Comparison of ENCODE assay signal across 22 cellular contexts in the genomic region with DNA sequence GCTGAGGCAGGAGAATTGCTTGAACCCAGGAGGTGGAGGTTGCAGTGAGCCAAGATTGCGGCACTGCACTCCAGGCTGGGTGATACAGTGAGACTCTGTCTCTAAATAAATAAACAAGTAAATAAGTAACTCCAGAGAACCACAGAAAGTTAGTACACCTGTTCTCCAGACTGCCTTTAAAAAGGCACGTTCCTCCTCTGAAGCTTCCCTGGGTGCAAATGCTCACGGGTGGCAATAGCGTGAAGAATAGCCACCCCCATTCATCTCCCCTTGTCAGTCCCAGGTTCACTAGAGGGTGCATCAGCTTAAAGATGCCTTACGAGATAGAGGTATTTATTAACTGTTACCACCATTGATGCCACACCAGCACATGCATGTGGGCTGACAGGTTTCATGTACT.
DNase-seq lines count a peak whose midpoint lies in the region; ATAC-seq and TF ChIP-seq lines count a peak whose summit lies in the region.
"Had no signal": no experiment of that assay in that cellular context is flagged by ENCODE, and none has a peak within 500 bp of the region (broad histone marks: within the 10 kb centered on the region; RNA-seq: fewer than 3 reads in every experiment).

No MANE protein-coding gene starts in this region.

- no peaks in the 10 kb centered on the region for H4K20me1 ChIP-seq in HCT116 (ENCODE audit: insufficient read depth)
- no peaks in the 10 kb centered on the region for H4K20me1 ChIP-seq in PC-9 (ENCODE audit: insufficient read depth)

- H2AFZ ChIP-seq in HCT116 (ENCODE audit: low read depth, low read length, poor library complexity, severe bottlenecking) (no peak overlapping the region), PC-9 (no peak overlapping the region)

- POLR2A ChIA-PET in HCT116 (lab: Charles Lee), result interaction anchor here (2.2 to 4.1 kb wide), 3 partner anchors 17 to 64 kb away, joined by 9 to 38 read pairs (median 10); partner anchors contain the start of gene RTN4
- POLR2A ChIA-PET in PC-9 (lab: Charles Lee; ENCODE audit: unreplicated experiment), result no interaction called here

- no peak for TF ChIP-seq CTCF in HCT116 (IDR thresholded peaks at IDR 0.05 in 2 of 3, conservative IDR thresholded peaks at IDR 0.05 in 1 of 3; ENCODE audit: borderline replicate concordance in 1 of 3, insufficient read depth in 1 of 3, low read depth in 2 of 3, low read length in 2 of 3)
- no peak for TF ChIP-seq CTCF in PC-9 (conservative IDR thresholded peaks at IDR 0.05)

- ATAC-seq in GM18909 (IDR thresholded peaks at IDR 0.05; ENCODE audit: poor library complexity, unreplicated experiment) (peak; percentile 53), HCT116 (no peak), GM18873 (IDR thresholded peaks at IDR 0.05; ENCODE audit: low FRiP score, unreplicated experiment) (no peak), HG02623 (IDR thresholded peaks at IDR 0.05; ENCODE audit: unreplicated experiment) (no peak)
- no peak for ATAC-seq in activated T-cell treated with anti-CD3 and anti-CD28 coated beads, Interleukin-2, amount 50 U/mL, for 4 hours
- ATAC-seq: PC-3 had no signal

- H3K4me3 Mint-ChIP-seq in activated T-cell treated with anti-CD3 and anti-CD28 coated beads, Interleukin-2, amount 50 U/mL, for 4 hours, result no peak overlapping the region
- H3K4me3 Mint-ChIP-seq: H9, IgD-negative memory B cell had no signal

- H3K4me3 ChIP-seq in HCT116 (replicated peaks in 1 of 2; ENCODE audit: low read depth in 1 of 2, low read length in 2 of 2) (no peak overlapping the region), PC-9 (no peak overlapping the region)
- H3K4me3 ChIP-seq: MG63 had no signal

- H3K4me2 ChIP-seq in HCT116 (ENCODE audit: low read length), result peak overlapping the region; percentile 71
- H3K4me2 ChIP-seq in PC-9, result peak overlapping the region; percentile 35

- no peaks in the 10 kb centered on the region for H3K4me1 Mint-ChIP-seq in activated T-cell treated with anti-CD3 and anti-CD28 coated beads, Interleukin-2, amount 50 U/mL, for 4 hours (ENCODE audit: low read depth)

- no peaks in the 10 kb centered on the region for H3K36me3 Mint-ChIP-seq in activated T-cell treated with anti-CD3 and anti-CD28 coated beads, Interleukin-2, amount 50 U/mL, for 4 hours (ENCODE audit: insufficient read depth)

- no peak overlapping the region for H3K9ac ChIP-seq in HCT116 (ENCODE audit: low read length)

- no peaks in the 10 kb centered on the region for H3K79me2 ChIP-seq in HCT116 (ENCODE audit: insufficient read depth, low read length)
- H3K79me2 ChIP-seq in PC-9 (ENCODE audit: low read depth), result peaks cover 21% of the 10 kb centered on the region; the same call in 1 of the 2 replicates

- CTCF ChIA-PET in HCT116 (lab: Charles Lee), result interaction anchor here (0.6 to 1.6 kb wide), 2 partner anchors 11 to 66 kb away, joined by 4 to 6 read pairs; no protein-coding TSS in a partner anchor
- CTCF ChIA-PET in PC-9 (lab: Charles Lee), result interaction anchor here (0.6 kb wide), 1 partner anchor 59 kb away, joined by 7 read pairs; no protein-coding TSS in a partner anchor

- peaks cover 70% of the 10 kb centered on the region for H3F3A ChIP-seq in PC-9 (ENCODE audit: insufficient read depth, low read depth)

- no peak for TF ChIP-seq RAD21 in HCT116 (IDR thresholded peaks at IDR 0.05; ENCODE audit: low read depth)

- H3K4me1 ChIP-seq in HCT116 (ENCODE audit: control insufficient read depth in 1 of 2, insufficient read depth in 2 of 2, low read length in 2 of 2) (peaks cover 39 to 68% of the 10 kb centered on the region in 2 experiments), PC-9 (replicated peaks; ENCODE audit: insufficient read depth) (peaks cover 98% of the 10 kb centered on the region)

- RAD21 ChIA-PET in HCT116 (lab: Charles Lee; ENCODE audit: low non-redundant PET in 1 of 2, low total read pairs in 2 of 2, uncharacterized antibody in 2 of 2, unreplicated experiment in 2 of 2), result no interaction called here

- BruUV-seq in HCT116 (replicated peaks; lab: Mats Ljungman, UMichigan) (no TSS peak), PC-9 (replicated peaks; lab: Mats Ljungman, UMichigan) (no TSS peak)

- H3K27me3 ChIP-seq in HCT116 (ENCODE audit: insufficient read depth, low read length) (no peaks in the 10 kb centered on the region), PC-9 (ENCODE audit: insufficient read depth, low read depth) (no peaks in the 10 kb centered on the region)
- H3K27me3 ChIP-seq: MG63 had no signal

- H3K9me3 ChIP-seq in HCT116 (ENCODE audit: control insufficient read depth in 1 of 2, insufficient read depth in 1 of 2, low read depth in 1 of 2, low read length in 2 of 2) (no peaks in the 10 kb centered on the region), PC-9 (ENCODE audit: insufficient read depth, low read depth) (no peaks in the 10 kb centered on the region)
- H3K9me3 ChIP-seq: Caco-2, MG63 had no signal

- H3K36me3 ChIP-seq in HCT116 (ENCODE audit: control insufficient read depth in 1 of 2, insufficient read depth in 2 of 2, low read length in 2 of 2), result no peaks in the 10 kb centered on the region
- H3K36me3 ChIP-seq in PC-9 (ENCODE audit: low read depth), result no peaks in the 10 kb centered on the region
- H3K36me3 ChIP-seq: MG63 had no signal

- DNase-seq in HCT116 (ENCODE audit: low read depth, low spot score) (no peak), PC-9 (no peak)
- no peak for DNase-seq in activated T-cell treated with anti-CD3 and anti-CD28 coated beads, Interleukin-2, amount 50 U/mL, for 4 hours
- DNase-seq: DMS153, GDM1, H9, Kasumi-1, MG63, NCI-H1048, NCI-H1436 treated with DMSO at 0.1 percent for 48 hours, NCI-H2029, NCI-H2171, NCI-H526, PC-3, T-helper 2 cell had no signal

- peaks cover 2% of the 10 kb centered on the region for H3K27me3 Mint-ChIP-seq in activated T-cell treated with anti-CD3 and anti-CD28 coated beads, Interleukin-2, amount 50 U/mL, for 4 hours (ENCODE audit: low read depth)

- H3K9me3 Mint-ChIP-seq in activated T-cell treated with anti-CD3 and anti-CD28 coated beads, Interleukin-2, amount 50 U/mL, for 4 hours, result no peaks in the 10 kb centered on the region
- H3K9me3 Mint-ChIP-seq: H9, IgD-negative memory B cell had no signal

- no peak overlapping the region for H3K27ac ChIP-seq in HCT116 (ENCODE audit: low read depth, low read length)
- peak overlapping the region; percentile 56; the same call in 1 of the 2 replicates for H3K27ac ChIP-seq in PC-9
- H3K27ac ChIP-seq in temporal lobe (ENCODE audit: low read depth, low read length), result peak overlapping the region; percentile 99
- H3K27ac ChIP-seq: RWPE1 had no signal

- no peak for TF ChIP-seq POLR2A in HCT116 (IDR thresholded peaks at IDR 0.05; ENCODE audit: borderline replicate concordance, extremely low read depth, insufficient read depth, insufficient read length)

- H3K9me2 ChIP-seq in HCT116 (ENCODE audit: insufficient read depth), result no peaks in the 10 kb centered on the region
- no peaks in the 10 kb centered on the region for H3K9me2 ChIP-seq in PC-9 (ENCODE audit: insufficient read depth)

- intact Hi-C loops in HCT116 (cut with micrococcal nuclease), result no loop called here
- intact Hi-C loops in PC-9 (cut with micrococcal nuclease; ENCODE audit: unreplicated experiment), result loop anchor here (5.0 kb wide), 1 partner anchor 53 kb away; no protein-coding TSS in a partner anchor

TF ChIP-seq in HCT116, 20 proteins besides CTCF, POLR2A, EP300 and RAD21:
- TF ChIP-seq SRF (IDR thresholded peaks at IDR 0.05; ENCODE audit: low read depth), result no peak
- no peak for TF ChIP-seq MAX (IDR thresholded peaks at IDR 0.05)
- no peak for TF ChIP-seq TCF7L2 (IDR thresholded peaks at IDR 0.05; ENCODE audit: borderline replicate concordance, extremely low read depth, insufficient read depth, insufficient read length)
- TF ChIP-seq CEBPB (IDR thresholded peaks at IDR 0.05; ENCODE audit: low read depth), result no peak
- TF ChIP-seq, protein P1, sequence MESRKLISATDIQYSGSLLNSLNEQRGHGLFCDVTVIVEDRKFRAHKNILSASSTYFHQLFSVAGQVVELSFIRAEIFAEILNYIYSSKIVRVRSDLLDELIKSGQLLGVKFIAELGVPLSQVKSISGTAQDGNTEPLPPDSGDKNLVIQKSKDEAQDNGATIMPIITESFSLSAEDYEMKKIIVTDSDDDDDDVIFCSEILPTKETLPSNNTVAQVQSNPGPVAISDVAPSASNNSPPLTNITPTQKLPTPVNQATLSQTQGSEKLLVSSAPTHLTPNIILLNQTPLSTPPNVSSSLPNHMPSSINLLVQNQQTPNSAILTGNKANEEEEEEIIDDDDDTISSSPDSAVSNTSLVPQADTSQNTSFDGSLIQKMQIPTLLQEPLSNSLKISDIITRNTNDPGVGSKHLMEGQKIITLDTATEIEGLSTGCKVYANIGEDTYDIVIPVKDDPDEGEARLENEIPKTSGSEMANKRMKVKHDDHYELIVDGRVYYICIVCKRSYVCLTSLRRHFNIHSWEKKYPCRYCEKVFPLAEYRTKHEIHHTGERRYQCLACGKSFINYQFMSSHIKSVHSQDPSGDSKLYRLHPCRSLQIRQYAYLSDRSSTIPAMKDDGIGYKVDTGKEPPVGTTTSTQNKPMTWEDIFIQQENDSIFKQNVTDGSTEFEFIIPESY (IDR thresholded peaks at IDR 0.05; ENCODE audit: extremely low read depth, insufficient replicate concordance, low read length), result no peak
